In genomic region chr3:186241910-186242821, GRCh38 we compare ENCODE assay signal across 1 cellular context.
TF ChIP-seq lines count a peak whose summit lies in the region.

No MANE protein-coding gene starts in this region.

TF ChIP-seq in K562, 482 proteins besides CTCF, POLR2A, EP300 and RAD21 (continued from another document and continues in another):
- TF ChIP-seq E4F1 (CRISPR knock-in tag; IDR thresholded peaks at IDR 0.05; ENCODE audit: borderline replicate concordance) (no peak), HDAC1 (IDR thresholded peaks at IDR 0.05) (peak in 1 of 2 experiments; percentile 41; a peak in 1 of 4 replicates), MBD2 (IDR thresholded peaks at IDR 0.05; ENCODE audit: borderline replicate concordance, low read depth) (no peak), ZNF175 (CRISPR knock-in tag; IDR thresholded peaks at IDR 0.05; ENCODE audit: low read depth) (no peak), ZFP1 (CRISPR knock-in tag; IDR thresholded peaks at IDR 0.05) (no peak), FOXK2 (conservative IDR thresholded peaks at IDR 0.05 in 1 of 2, IDR thresholded peaks at IDR 0.05 in 1 of 2; ENCODE audit: low read depth in 2 of 2) (peak in 1 of 2 experiments; percentile 62; a peak in 1 of 4 replicates), RERE (CRISPR knock-in tag; IDR thresholded peaks at IDR 0.05; ENCODE audit: borderline replicate concordance) (no peak), SRSF1 (IDR thresholded peaks at IDR 0.05; ENCODE audit: low read depth, low read length) (no peak), MTA1 (IDR thresholded peaks at IDR 0.05; ENCODE audit: borderline replicate concordance) (no peak), ADNP (tag; IDR thresholded peaks at IDR 0.05) (no peak), MLLT1 (IDR thresholded peaks at IDR 0.05) (no peak), ZNF146 (CRISPR knock-in tag; IDR thresholded peaks at IDR 0.05; ENCODE audit: unreplicated experiment) (no peak), TCF15 (CRISPR knock-in tag; IDR thresholded peaks at IDR 0.05) (no peak), ZNF518B (CRISPR knock-in tag; IDR thresholded peaks at IDR 0.05) (no peak), DIDO1 (tag; IDR thresholded peaks at IDR 0.05; ENCODE audit: low read depth) (peak; percentile 30; the same call in 1 of the 2 replicates), POLR2G (IDR thresholded peaks at IDR 0.05; ENCODE audit: low read depth, low read length) (no peak), MITF (IDR thresholded peaks at IDR 0.05) (no peak), KAT8 (IDR thresholded peaks at IDR 0.05; ENCODE audit: low read depth) (no peak), ATF4 (CRISPR knock-in tag; IDR thresholded peaks at IDR 0.05) (no peak), MAFK (IDR thresholded peaks at IDR 0.05; ENCODE audit: low read length) (peak; percentile 91), STAT5B (CRISPR knock-in tag; IDR thresholded peaks at IDR 0.05) (no peak), HINFP (tag; conservative IDR thresholded peaks at IDR 0.05; ENCODE audit: low read depth) (no peak), CCNT2 (IDR thresholded peaks at IDR 0.05; ENCODE audit: borderline replicate concordance, extremely low read depth, insufficient read length, low read depth, low read length) (no peak), PREB (CRISPR knock-in tag; IDR thresholded peaks at IDR 0.05) (no peak), ZKSCAN8 (CRISPR knock-in tag; IDR thresholded peaks at IDR 0.05) (no peak), RCOR1 (IDR thresholded peaks at IDR 0.05; ENCODE audit: borderline replicate concordance in 1 of 2, low read depth in 2 of 2, low read length in 2 of 2) (peak in 1 of 2 experiments; percentile 67; a peak in 2 of 4 replicates), ETV6 (IDR thresholded peaks at IDR 0.05; ENCODE audit: borderline replicate concordance in 1 of 2, low read depth in 2 of 2, low read length in 1 of 2) (no peak), ETV6 (CRISPR knock-in tag; IDR thresholded peaks at IDR 0.05; ENCODE audit: borderline replicate concordance) (no peak), FOSL1 (tag; conservative IDR thresholded peaks at IDR 0.05) (peak; percentile 85), ZC3H11A (IDR thresholded peaks at IDR 0.05; ENCODE audit: low read depth, low read length) (no peak), BHLHE40 (IDR thresholded peaks at IDR 0.05; ENCODE audit: low read length) (peak; percentile 66), CHD2 (IDR thresholded peaks at IDR 0.05; ENCODE audit: low read depth, low read length) (no peak), ZBTB11 (CRISPR knock-in tag; IDR thresholded peaks at IDR 0.05) (peak in 1 of 3 experiments; percentile 55; a peak in 1 of 6 replicates), HNRNPK (IDR thresholded peaks at IDR 0.05; ENCODE audit: low read depth, low read length, poor library complexity, severe bottlenecking) (no peak), GABPA (tag; conservative IDR thresholded peaks at IDR 0.05; ENCODE audit: low read depth) (peak; percentile 30; the same call in 1 of the 2 replicates), SNIP1 (IDR thresholded peaks at IDR 0.05; ENCODE audit: low read depth) (no peak)
